Comparison of ENCODE assay signal across 8 cellular contexts in the genomic region with DNA sequence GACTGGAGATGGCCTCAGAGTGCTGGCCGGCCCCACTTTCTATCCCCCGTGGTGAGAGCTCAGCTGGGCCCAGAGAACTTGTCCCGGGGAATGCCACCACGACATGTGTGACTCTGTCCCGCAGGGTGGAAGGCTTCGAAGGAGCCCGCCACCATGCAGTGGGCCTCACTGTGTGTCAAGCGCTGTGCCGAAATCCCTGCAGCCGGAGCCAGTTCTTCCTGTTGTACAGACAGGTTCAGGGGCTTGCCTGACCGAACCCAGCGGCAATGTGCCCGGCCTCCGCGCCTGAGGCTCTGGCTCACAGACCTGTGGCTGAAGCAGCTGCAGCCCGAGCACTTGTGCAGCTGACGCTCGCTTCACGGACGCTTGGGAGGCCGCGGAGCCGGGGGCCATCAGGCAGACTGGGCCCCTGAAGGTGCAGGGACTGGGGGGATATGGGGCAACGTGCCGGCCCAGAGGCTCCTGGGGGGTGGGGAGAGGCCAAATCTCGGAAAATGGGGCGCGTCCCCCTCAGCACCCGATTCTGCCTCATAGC. TPM values are rescaled to one million over a fixed set of nuclear protein-coding genes. Genes with fewer than 3 reads are reported as not detected.
DNase-seq lines count a peak whose midpoint lies in the region; ATAC-seq and TF ChIP-seq lines count a peak whose summit lies in the region.

No MANE protein-coding gene starts in this region.

- no peaks in the 10 kb centered on the region for H4K20me1 ChIP-seq in PC-3 (ENCODE audit: low read length)

- H3K27me3 ChIP-seq in PC-3 (ENCODE audit: low read length) (no peaks in the 10 kb centered on the region), body of pancreas (no peaks in the 10 kb centered on the region)

- peak overlapping the region; percentile 81 for H3K9ac ChIP-seq in PC-3 (ENCODE audit: low read length)

- H3K36me3 ChIP-seq in PC-3 (ENCODE audit: low read depth, low read length) (no peaks in the 10 kb centered on the region), body of pancreas (replicated peaks in 1 of 2; ENCODE audit: insufficient read depth in 1 of 2, low read depth in 2 of 2) (no peaks in the 10 kb centered on the region)

- H3K4me2 ChIP-seq in PC-3 (ENCODE audit: low read length), result peak overlapping the region; percentile 85

- no peaks in the 10 kb centered on the region for H3K4me1 ChIP-seq in PC-3 (ENCODE audit: insufficient read depth, low read length)
- H3K4me1 ChIP-seq in body of pancreas, result peaks cover 14% of the 10 kb centered on the region

- H3K4me3 ChIP-seq in PC-3 (ENCODE audit: low read length), result peak overlapping the region; percentile 85
- H3K4me3 ChIP-seq in body of pancreas, result peak overlapping the region; percentile 46 to 88

- WGBS in body of pancreas, 2 donors, result 5 to 18% methylated on average over 7 to 29 of the region's 29 CpGs

- POLR2A ChIA-PET in PC-3 (lab: Charles Lee; ENCODE audit: unreplicated experiment), result no interaction called here

- intact Hi-C loops in PC-3 (cut with micrococcal nuclease), result loop anchor here (2.0 kb wide), 1 partner anchor 13 kb away; no protein-coding TSS in a partner anchor
- intact Hi-C loops in body of pancreas (cut with DNase I), result no loop called here

- CTCF ChIA-PET in PC-3 (lab: Charles Lee), result interaction anchor here (0.7 to 1.4 kb wide), 3 partner anchors 14 to 25 kb away, joined by 3 to 10 read pairs (median 3); no protein-coding TSS in a partner anchor

- DNase-seq in NCI-H345 (lab: John Stamatoyannopoulos, UW) (peak; percentile 5), NCI-H345 treated with DMSO at 0.1 percent for 48 hours (lab: John Stamatoyannopoulos, UW; ENCODE audit: unreplicated experiment) (no peak), PC-3 (peak; percentile 52), body of pancreas (peak; percentile 51 to 68 (median 56)), iris pigment epithelial cell (ENCODE audit: low read depth) (peak; percentile 67)
- peak; percentile 21 for DNase-seq in stimulated activated CD4-positive, alpha-beta T cell treated with anti-CD3 and anti-CD28 coated beads, Interleukin-1b, Interleukin-23, amount 100 ng/mL, for 48 hours

- H3F3A ChIP-seq in PC-3 (ENCODE audit: low read length, unreplicated experiment), result no peaks in the 10 kb centered on the region

- ATAC-seq in PC-3 (peak; percentile 63), body of pancreas (peak; percentile 39), GM19455 (IDR thresholded peaks at IDR 0.05; ENCODE audit: unreplicated experiment) (no peak), GM19328 (IDR thresholded peaks at IDR 0.05; ENCODE audit: unreplicated experiment) (no peak)

- no peaks in the 10 kb centered on the region for H3K9me3 ChIP-seq in PC-3 (ENCODE audit: low read length)
- no peaks in the 10 kb centered on the region for H3K9me3 ChIP-seq in body of pancreas

- BruUV-seq in PC-3 (replicated peaks; lab: Mats Ljungman, UMichigan), result no TSS peak

- TF ChIP-seq POLR2A in body of pancreas (IDR thresholded peaks at IDR 0.05), result no peak

- no peaks in the 10 kb centered on the region for H3K9me2 ChIP-seq in PC-3 (replicated peaks; ENCODE audit: low read length)

- H2AFZ ChIP-seq in PC-3 (ENCODE audit: low read length), result peak overlapping the region; percentile 55; the same call in 1 of the 2 replicates

- TF ChIP-seq CTCF in PC-3 (conservative IDR thresholded peaks at IDR 0.05; ENCODE audit: low read depth, low read length), result no peak
- no peak for TF ChIP-seq CTCF in body of pancreas (IDR thresholded peaks at IDR 0.05)

- H3K27ac ChIP-seq in PC-3 (ENCODE audit: low read length) (no peak overlapping the region), body of pancreas (peak overlapping the region in 3 of 4 donors; percentile 31 to 70 (median 66))

- H3K79me2 ChIP-seq in PC-3 (ENCODE audit: low read length), result peaks cover 31% of the 10 kb centered on the region

RNA-seq across cellular contexts. Expression of a gene that starts 0.7 kb away (rescaled TPM):
- total RNA-seq in PC-3 (2014; rRNA removed) (40.4 and 46.2 TPM in 2 replicates), body of pancreas (10 to 100 TPM; 14.5 to 26.4 TPM)

RNA-seq across cellular contexts. Expression of a gene that starts 30.6 kb away (rescaled TPM):
- 42.4 and 44.5 TPM in 2 replicates for total RNA-seq in PC-3 (2014; rRNA removed)
- total RNA-seq in body of pancreas, result 10 to 100 TPM; 19.2 to 48.8 TPM

Comparison
In these comparisons a context has a peak if more than half of its experiments do, and no peak if none do; other contexts are left out.
1. ATAC-seq: peak in PC-3 (single experiment) and body of pancreas (single experiment); none in GM19455 (single experiment) and GM19328 (single experiment).